1 cellular context compared by ENCODE assay signal in genomic region chr3:188123170-188123920, GRCh38.
TF ChIP-seq lines count a peak whose summit lies in the region.

No MANE protein-coding gene starts in this region.

TF ChIP-seq in HepG2, 621 proteins besides CTCF, POLR2A, EP300 and RAD21 (continued from another document and continues in another):
- TF ChIP-seq ZNF142 (CRISPR knock-in tag; IDR thresholded peaks at IDR 0.05) (no peak), SOX13 (IDR thresholded peaks at IDR 0.05) (no peak), SOX13 (CRISPR knock-in tag; conservative IDR thresholded peaks at IDR 0.05 in 1 of 2, IDR thresholded peaks at IDR 0.05 in 1 of 2) (peak in 1 of 2 experiments; percentile 91; a peak in 2 of 4 replicates), GMEB1 (CRISPR knock-in tag; IDR thresholded peaks at IDR 0.05; ENCODE audit: borderline replicate concordance) (0 out of 2 replicates have a peak, but pooled peaks have one; percentile 24), HOXA5 (CRISPR knock-in tag; IDR thresholded peaks at IDR 0.05) (peak; percentile 44; the same call in 1 of the 2 replicates), ZNF230 (CRISPR knock-in tag; IDR thresholded peaks at IDR 0.05) (peak; percentile 61; the same call in 1 of the 2 replicates), MED8 (CRISPR knock-in tag; IDR thresholded peaks at IDR 0.05; ENCODE audit: insufficient replicate concordance) (peak; percentile 67), ZNF317 (CRISPR knock-in tag; IDR thresholded peaks at IDR 0.05) (peak; percentile 28; the same call in 1 of the 2 replicates), HNF4G (IDR thresholded peaks at IDR 0.05; ENCODE audit: borderline replicate concordance, low read depth, low read length) (peak; percentile 46; the same call in 1 of the 2 replicates), HNF4G (CRISPR knock-in tag; IDR thresholded peaks at IDR 0.05; ENCODE audit: borderline replicate concordance, low read depth) (no peak; the same call in 1 of the 2 replicates), ZMYM4 (CRISPR knock-in tag; IDR thresholded peaks at IDR 0.05) (peak; percentile 70), SOX6 (IDR thresholded peaks at IDR 0.05) (no peak), SOX6 (CRISPR knock-in tag; IDR thresholded peaks at IDR 0.05) (peak; percentile 89), YEATS2 (CRISPR knock-in tag; IDR thresholded peaks at IDR 0.05; ENCODE audit: borderline replicate concordance) (no peak), HMGXB4 (CRISPR knock-in tag; IDR thresholded peaks at IDR 0.05; ENCODE audit: borderline replicate concordance in 1 of 2, low read depth in 1 of 2) (peak in 1 of 2 experiments; percentile 39; a peak in 1 of 4 replicates), ZNF264 (CRISPR knock-in tag; IDR thresholded peaks at IDR 0.05) (0 out of 2 replicates have a peak, but pooled peaks have one; percentile 54), ZNF274 (CRISPR knock-in tag; IDR thresholded peaks at IDR 0.05) (no peak), RXRB (CRISPR knock-in tag; IDR thresholded peaks at IDR 0.05; ENCODE audit: borderline replicate concordance) (peak; percentile 66; the same call in 1 of the 2 replicates), NR2F2 (IDR thresholded peaks at IDR 0.05; ENCODE audit: borderline replicate concordance, low read depth) (peak; percentile 79), REPIN1 (CRISPR knock-in tag; IDR thresholded peaks at IDR 0.05; ENCODE audit: borderline replicate concordance, low read depth) (peak; percentile 54; the same call in 1 of the 2 replicates), ZNF503 (CRISPR knock-in tag; IDR thresholded peaks at IDR 0.05) (peak; percentile 83), IRF2 (CRISPR knock-in tag; IDR thresholded peaks at IDR 0.05) (0 out of 2 replicates have a peak, but pooled peaks have one; percentile 37), REST (IDR thresholded peaks at IDR 0.05; ENCODE audit: borderline replicate concordance in 1 of 2, low read depth in 1 of 2, low read length in 2 of 2) (peak in 1 of 2 experiments; percentile 33; a peak in 1 of 4 replicates), SRSF4 (IDR thresholded peaks at IDR 0.05; ENCODE audit: low read depth, low read length, poor library complexity, severe bottlenecking) (no peak), ETV5 (CRISPR knock-in tag; IDR thresholded peaks at IDR 0.05; ENCODE audit: borderline replicate concordance) (peak; percentile 76; the same call in 1 of the 2 replicates), TRIM24 (CRISPR knock-in tag; IDR thresholded peaks at IDR 0.05) (no peak), BRF2 (CRISPR knock-in tag; IDR thresholded peaks at IDR 0.05) (0 out of 2 replicates have a peak, but pooled peaks have one; percentile 16), YEATS4 (CRISPR knock-in tag; IDR thresholded peaks at IDR 0.05; ENCODE audit: borderline replicate concordance) (0 out of 2 replicates have a peak, but pooled peaks have one; percentile 52), POLR2AphosphoS5 (IDR thresholded peaks at IDR 0.05; ENCODE audit: low read depth, low read length) (peak; percentile 69), FOXK2 (IDR thresholded peaks at IDR 0.05) (0 out of 2 replicates have a peak, but pooled peaks have one; percentile 50), FOXA3 (CRISPR knock-in tag; IDR thresholded peaks at IDR 0.05) (peak; percentile 91), PAXIP1 (CRISPR knock-in tag; conservative IDR thresholded peaks at IDR 0.05) (peak; percentile 86), ZEB1 (IDR thresholded peaks at IDR 0.05; ENCODE audit: insufficient replicate concordance, low read depth) (peak; percentile 71), DBP (CRISPR knock-in tag; IDR thresholded peaks at IDR 0.05; ENCODE audit: not compliant biosample characterization) (no peak), SMARCC2 (IDR thresholded peaks at IDR 0.05) (no peak)
